In the genomic region with DNA sequence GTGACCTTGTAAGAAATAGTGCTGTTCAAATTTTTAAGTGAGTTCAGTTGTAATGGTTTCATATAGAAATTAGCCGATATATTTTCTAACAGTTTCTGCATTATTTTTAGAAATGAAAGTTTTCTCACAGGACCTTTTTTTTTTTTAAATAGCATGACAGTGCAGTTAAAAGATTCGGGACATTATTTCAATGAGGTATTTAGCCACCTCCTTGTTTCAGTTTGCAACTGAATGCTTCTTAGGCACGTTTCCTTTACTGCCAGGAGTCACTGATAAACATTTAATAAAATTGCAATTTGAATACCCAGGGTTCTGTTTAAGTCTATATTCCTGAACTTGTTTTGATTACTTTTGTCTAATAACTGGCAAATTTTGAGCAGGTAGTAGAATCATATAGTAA, we compare ENCODE assay signal across 25 cellular contexts.
DNase-seq lines count a peak whose midpoint lies in the region; ATAC-seq, FAIRE-seq and TF ChIP-seq lines count a peak whose summit lies in the region.
"Had no signal": no experiment of that assay in that cellular context is flagged by ENCODE, and none has a peak within 500 bp of the region (broad histone marks: within the 10 kb centered on the region; RNA-seq: fewer than 3 reads in every experiment).

No MANE protein-coding gene starts in this region.

- DNase-seq in left ventricle myocardium inferior, result no peak
- DNase-seq in Right ventricle myocardium superior, result no peak
- DNase-seq in MM.1S, result peak; percentile 82
- DNase-seq in mesothelial cell of epicardium (ENCODE audit: low spot score in 2 of 2, unreplicated experiment in 2 of 2), result no peak
- DNase-seq in glomerular visceral epithelial cell (ENCODE audit: extremely low spot score), result no peak
- no peak for DNase-seq in GM19239 (ENCODE audit: insufficient read length, low spot score)
- DNase-seq: 8988T; ACHN; AML-193; BE2C; CD4-positive, alpha-beta T cell; CD8-positive, alpha-beta memory T cell; DMS 273 treated with DMSO at 0.1 percent for 48 hours; DMS79; EL; GDM1; H7; HCEC 1CT had no signal

- H3K36me3 Mint-ChIP-seq in mesothelial cell of epicardium, result peaks cover 17% of the 10 kb centered on the region

- H3K9me2 ChIP-seq in MM.1S (replicated peaks; ENCODE audit: insufficient read depth, low read length), result no peaks in the 10 kb centered on the region

- H3K9ac ChIP-seq in MM.1S (ENCODE audit: low read length), result peak overlapping the region; percentile 51; the same call in 1 of the 2 replicates
- H3K9ac ChIP-seq: BLaER1 treated with 17β-estradiol and CSF1 and Interleukin-3, amounts not matched to agents 10 nM and 100 nM had no signal

- no peak overlapping the region for H3K4me3 Mint-ChIP-seq in mesothelial cell of epicardium
- H3K4me3 Mint-ChIP-seq: CD14-positive monocyte; CD4-positive, alpha-beta T cell; CD8-positive, alpha-beta memory T cell had no signal

- TF ChIP-seq CTCF in left ventricle myocardium inferior (IDR thresholded peaks at IDR 0.05; ENCODE audit: borderline replicate concordance) (no peak), MM.1S (IDR thresholded peaks at IDR 0.05; ENCODE audit: low read length) (no peak), mesothelial cell of epicardium (IDR thresholded peaks at IDR 0.05; ENCODE audit: unreplicated experiment) (no peak)

- H3K4me3 ChIP-seq in left ventricle myocardium inferior (no peak overlapping the region), MM.1S (ENCODE audit: low read length) (peak overlapping the region; percentile 45)
- H3K4me3 ChIP-seq: A549; BLaER1 treated with 17β-estradiol and CSF1 and Interleukin-3, amounts not matched to agents 10 nM and 100 nM; GM12878 had no signal

- no peaks in the 10 kb centered on the region for H3K36me3 ChIP-seq in left ventricle myocardium inferior
- no peaks in the 10 kb centered on the region for H3K36me3 ChIP-seq in MM.1S (replicated peaks; ENCODE audit: insufficient read depth, low read length)
- H3K36me3 ChIP-seq: BE2C; BLaER1 treated with 17β-estradiol and CSF1 and Interleukin-3, amounts not matched to agents 10 nM and 100 nM had no signal

- H3K27me3 ChIP-seq in left ventricle myocardium inferior (ENCODE audit: low read depth) (no peaks in the 10 kb centered on the region), MM.1S (replicated peaks; ENCODE audit: insufficient read depth, low read length) (no peaks in the 10 kb centered on the region)
- H3K27me3 ChIP-seq: BE2C; BLaER1 treated with 17β-estradiol and CSF1 and Interleukin-3, amounts not matched to agents 10 nM and 100 nM had no signal

- no peaks in the 10 kb centered on the region for H3K9me3 Mint-ChIP-seq in mesothelial cell of epicardium
- H3K9me3 Mint-ChIP-seq: CD14-positive monocyte; CD4-positive, alpha-beta T cell; CD8-positive, alpha-beta memory T cell had no signal

- H3K27ac ChIP-seq in left ventricle myocardium inferior (replicated peaks), result peak overlapping the region; percentile 71
- peak overlapping the region; percentile 68 for H3K27ac ChIP-seq in MM.1S (ENCODE audit: low read length)
- H3K27ac ChIP-seq: A549; BLaER1 treated with 17β-estradiol and CSF1 and Interleukin-3, amounts not matched to agents 10 nM and 100 nM had no signal

- H3K4me2 ChIP-seq in MM.1S (ENCODE audit: low read depth, low read length), result peak overlapping the region; percentile 70
- H3K4me2 ChIP-seq: A549 had no signal

- ATAC-seq in Right ventricle myocardium superior (ENCODE audit: poor library complexity) (no peak), HG03432 (IDR thresholded peaks at IDR 0.05; ENCODE audit: unreplicated experiment) (peak; percentile 47)
- ATAC-seq: A549, GM12878 had no signal

- H3K9me3 ChIP-seq in left ventricle myocardium inferior (replicated peaks), result no peaks in the 10 kb centered on the region
- no peaks in the 10 kb centered on the region for H3K9me3 ChIP-seq in MM.1S (replicated peaks; ENCODE audit: insufficient read depth, low read length)
- H3K9me3 ChIP-seq: A549; BE2C; BLaER1 treated with 17β-estradiol and CSF1 and Interleukin-3, amounts not matched to agents 10 nM and 100 nM had no signal

- peak overlapping the region; percentile 94 for H3K27ac Mint-ChIP-seq in mesothelial cell of epicardium
- H3K27ac Mint-ChIP-seq: CD4-positive, alpha-beta T cell; CD8-positive, alpha-beta memory T cell had no signal

- intact Hi-C loops in left ventricle myocardium inferior (cut with micrococcal nuclease) (no loop called here), Right ventricle myocardium superior (cut with DNase I) (no loop called here)

- H3K4me1 Mint-ChIP-seq in mesothelial cell of epicardium, result peaks cover 59% of the 10 kb centered on the region
- H3K4me1 Mint-ChIP-seq: CD8-positive, alpha-beta memory T cell had no signal

- no peaks in the 10 kb centered on the region for H3K79me2 ChIP-seq in MM.1S (ENCODE audit: low read length)

- H3K4me1 ChIP-seq in left ventricle myocardium inferior (peaks cover 51% of the 10 kb centered on the region), MM.1S (ENCODE audit: low read length) (peaks cover 36% of the 10 kb centered on the region)
- H3K4me1 ChIP-seq: A549, BE2C had no signal

- FAIRE-seq in GM19239 (lab: Jason Lieb, UNC), result no peak
- FAIRE-seq: A549, D721Med, GM12878, H1 had no signal

- H4K20me1 ChIP-seq in MM.1S (ENCODE audit: insufficient read depth, low read length), result no peaks in the 10 kb centered on the region
- H4K20me1 ChIP-seq: BLaER1 treated with 17β-estradiol and CSF1 and Interleukin-3, amounts not matched to agents 10 nM and 100 nM had no signal

- H3K27me3 Mint-ChIP-seq in mesothelial cell of epicardium (ENCODE audit: low read depth), result no peaks in the 10 kb centered on the region
- H3K27me3 Mint-ChIP-seq: CD4-positive, alpha-beta T cell; CD8-positive, alpha-beta memory T cell had no signal

- peak overlapping the region; percentile 62 for H2AFZ ChIP-seq in MM.1S (ENCODE audit: low read length)

- H3F3A ChIP-seq in MM.1S (ENCODE audit: insufficient read depth, low read length), result peaks cover 5% of the 10 kb centered on the region; the same call in 1 of the 2 replicates
